25 cellular contexts compared by ENCODE assay signal in genomic region chr11:122248130-122248529, GRCh38.
DNase-seq lines count a peak whose midpoint lies in the region; ATAC-seq and TF ChIP-seq lines count a peak whose summit lies in the region.
"Had no signal": no experiment of that assay in that cellular context is flagged by ENCODE, and none has a peak within 500 bp of the region (broad histone marks: within the 10 kb centered on the region; RNA-seq: fewer than 3 reads in every experiment).

No MANE protein-coding gene starts in this region.

- TF ChIP-seq CTCF in RWPE2 (IDR thresholded peaks at IDR 0.05; ENCODE audit: poor library complexity, severe bottlenecking) (no peak), gastrocnemius medialis (IDR thresholded peaks at IDR 0.05 in 4 of 5, conservative IDR thresholded peaks at IDR 0.05 in 1 of 5) (no peak)

- in situ Hi-C loops in gastrocnemius medialis (cut with MboI; ENCODE audit: low sequenced_read_pairs in 4 of 4): no loop called here

- peak; percentile 91 for DNase-seq in NCI-H1092 (lab: John Stamatoyannopoulos, UW)
- peak; percentile 82 for DNase-seq in NCI-H2029 (lab: John Stamatoyannopoulos, UW)
- no peak for DNase-seq in RWPE2 (ENCODE audit: low spot score)
- peak; percentile 75 to 84 for DNase-seq in gastrocnemius medialis
- DNase-seq in NCI-H1436 (lab: John Stamatoyannopoulos, UW): no peak
- DNase-seq in substantia nigra (lab: John Stamatoyannopoulos, UW): no peak
- no peak for DNase-seq in activated T-cell treated with anti-CD3 and anti-CD28 coated beads, Interleukin-2, amount 50 U/mL, for 1 hour
- DNase-seq: activated CD4-positive, alpha-beta T cell treated with anti-CD3 and anti-CD28 coated beads for 36 hours; activated naive CD4-positive, alpha-beta T cell treated with anti-CD3 and anti-CD28 coated beads, Interleukin-2, amount 50 U/mL, for 16 hours; activated T-cell treated with anti-CD3 and anti-CD28 coated beads, Interleukin-2, amount 50 U/mL, for 72 hours; CD4-positive, CD25-positive, alpha-beta regulatory T cell; GDM1; GM23248; HFFc6; islet precursor cell; MG63; NCI-H1694 treated with DMSO at 0.1 percent for 48 hours; NCI-H510A; posterior cingulate gyrus; right lobe of liver; SK-N-SH; stimulated activated naive CD8-positive, alpha-beta T cell treated with anti-CD3 and anti-CD28 coated beads, Interleukin-15, Interleukin-2, amounts not matched to agents 100 U/mL and 50 U/mL, for 24 hours; T-helper 2 cell had no signal

- H3K36me3 ChIP-seq in RWPE2 (ENCODE audit: low read depth) (no peaks in the 10 kb centered on the region), gastrocnemius medialis (no peaks in the 10 kb centered on the region)
- H3K36me3 ChIP-seq: MG63, neural progenitor cell, right lobe of liver had no signal

- H3K4me3 ChIP-seq in RWPE2 (ENCODE audit: severe bottlenecking) (no peak overlapping the region), gastrocnemius medialis (peak overlapping the region in 3 of 4 donors; percentile 7 to 20 (median 18))
- H3K4me3 ChIP-seq: GM23248, lung, MG63, neural progenitor cell, right lobe of liver had no signal

- intact Hi-C loops in gastrocnemius medialis (cut with DNase I; ENCODE audit: low total_unique reads): no loop called here

- H3K4me1 ChIP-seq in RWPE2 (ENCODE audit: insufficient read depth, poor library complexity, severe bottlenecking) (peaks cover 24% of the 10 kb centered on the region), gastrocnemius medialis (peaks cover 35 to 48% of the 10 kb centered on the region in 2 donors)
- H3K4me1 ChIP-seq: right lobe of liver had no signal

- peak overlapping the region; percentile 47 for H3K27ac ChIP-seq in RWPE2 (ENCODE audit: poor library complexity, severe bottlenecking)
- peak overlapping the region; percentile 81 to 90 (median 85) for H3K27ac ChIP-seq in gastrocnemius medialis
- no peak overlapping the region for H3K27ac ChIP-seq in substantia nigra (ENCODE audit: low read depth, low read length, poor library complexity, severe bottlenecking)
- H3K27ac ChIP-seq: GM23248, neural progenitor cell, right lobe of liver had no signal

- no peaks in the 10 kb centered on the region for H3K27me3 ChIP-seq in RWPE2 (ENCODE audit: insufficient read depth, poor library complexity, severe bottlenecking)
- H3K27me3 ChIP-seq in gastrocnemius medialis: no peaks in the 10 kb centered on the region
- H3K27me3 ChIP-seq: MG63, neural progenitor cell, right lobe of liver had no signal

- no peak for ATAC-seq in RWPE2 (ENCODE audit: low read depth)
- peak; percentile 95 to 98 for ATAC-seq in gastrocnemius medialis
- ATAC-seq: activated CD4-positive, alpha-beta T cell treated with anti-CD3 and anti-CD28 coated beads for 36 hours; activated T-cell treated with anti-CD3 and anti-CD28 coated beads, Interleukin-2, amount 50 U/mL, for 72 hours; right lobe of liver; stimulated activated naive CD8-positive, alpha-beta T cell treated with anti-CD3 and anti-CD28 coated beads, Interleukin-15, Interleukin-2, amounts not matched to agents 100 U/mL and 50 U/mL, for 24 hours had no signal

- peak in 1 of 2 donors; percentile 20 for TF ChIP-seq POLR2A in gastrocnemius medialis (IDR thresholded peaks at IDR 0.05)

- H3K9me3 ChIP-seq in RWPE2 (ENCODE audit: severe bottlenecking) (no peaks in the 10 kb centered on the region), gastrocnemius medialis (no peaks in the 10 kb centered on the region)
- H3K9me3 ChIP-seq: MG63, right lobe of liver, SK-N-SH had no signal

Comparison
In these comparisons a context has a peak if more than half of its experiments do, and no peak if none do; other contexts are left out.
1. DNase-seq: peak in NCI-H1092 (single experiment), NCI-H2029 (single experiment) and gastrocnemius medialis (2 of 2); none in RWPE2 (single experiment), NCI-H1436 (single experiment), substantia nigra (0 of 49) and activated T-cell treated with anti-CD3 and anti-CD28 coated beads, Interleukin-2, amount 50 U/mL, for 1 hour (single experiment).